Comparison of ENCODE assay signal across 15 cellular contexts in the genomic region with DNA sequence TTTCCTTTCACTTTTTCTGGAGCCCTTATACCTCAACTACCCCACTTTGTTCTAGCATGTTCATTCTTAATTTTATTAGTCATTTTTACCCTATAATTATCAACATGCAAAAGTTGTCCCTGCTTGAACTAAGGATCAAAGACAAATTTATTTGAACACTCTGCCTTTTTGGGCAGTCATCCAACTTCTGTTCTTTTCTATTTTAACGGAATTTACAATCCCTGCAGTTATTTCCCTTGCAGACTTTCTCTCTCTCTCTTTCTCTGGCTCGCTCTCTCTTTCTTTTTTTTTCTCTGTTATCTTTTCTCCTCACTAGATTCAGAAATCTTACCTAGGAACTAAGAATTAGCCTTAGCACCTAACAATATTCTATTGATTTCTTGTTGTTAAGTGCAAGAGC.
DNase-seq lines count a peak whose midpoint lies in the region; ATAC-seq and TF ChIP-seq lines count a peak whose summit lies in the region.
"Had no signal": no experiment of that assay in that cellular context is flagged by ENCODE, and none has a peak within 500 bp of the region (broad histone marks: within the 10 kb centered on the region; RNA-seq: fewer than 3 reads in every experiment).

No MANE protein-coding gene starts in this region.

- no peak overlapping the region for H3K4me3 ChIP-seq in fibroblast of pulmonary artery (replicated peaks; ENCODE audit: low read depth, low read length)
- H3K4me3 ChIP-seq in mucosa of descending colon, result no peak overlapping the region

- no peaks in the 10 kb centered on the region for H3K9me3 ChIP-seq in mucosa of descending colon

- no peaks in the 10 kb centered on the region for H3K36me3 ChIP-seq in mucosa of descending colon (ENCODE audit: low read depth)

- no peaks in the 10 kb centered on the region for H3K4me1 ChIP-seq in mucosa of descending colon (ENCODE audit: low read depth)

- intact Hi-C loops in mucosa of descending colon (cut with DNase I, micrococcal nuclease), result no loop called here

- DNase-seq in LHCN-M2 (ENCODE audit: low read depth), result peak; percentile 20
- peak; percentile 21 for DNase-seq in NCI-H69 (lab: John Stamatoyannopoulos, UW)
- DNase-seq in fibroblast of pulmonary artery (ENCODE audit: low read depth), result peak; percentile 16
- DNase-seq in pons (ENCODE audit: low spot score), result peak; percentile 6
- no peak for DNase-seq in mucosa of descending colon
- DNase-seq in NCI-H2171 (lab: John Stamatoyannopoulos, UW), result no peak
- DNase-seq: ACHN; CD4-positive, CD25-positive, alpha-beta regulatory T cell; HFFc6; Kasumi-1; NCI-H1417 treated with DMSO at 0.1 percent for 48 hours; NCI-H524; NK-92 treated with Interleukin-12 subunit alpha and Interleukin-12 subunit beta, amount 100 ng/mL, for 24 hours; SHP77 had no signal

- TF ChIP-seq CTCF in fibroblast of pulmonary artery (IDR thresholded peaks at IDR 0.05; ENCODE audit: low read length, missing control alignments) (no peak), mucosa of descending colon (IDR thresholded peaks at IDR 0.05) (no peak)

- ATAC-seq in mucosa of descending colon, result no peak
- ATAC-seq in GM18858 (IDR thresholded peaks at IDR 0.05; ENCODE audit: unreplicated experiment), result no peak

Comparison
In these comparisons a context has a peak if more than half of its experiments do, and no peak if none do; other contexts are left out.
1. DNase-seq: peak in LHCN-M2 (single experiment), NCI-H69 (single experiment), fibroblast of pulmonary artery (single experiment) and pons (single experiment); none in mucosa of descending colon (0 of 3) and NCI-H2171 (single experiment).